In the genomic region with DNA sequence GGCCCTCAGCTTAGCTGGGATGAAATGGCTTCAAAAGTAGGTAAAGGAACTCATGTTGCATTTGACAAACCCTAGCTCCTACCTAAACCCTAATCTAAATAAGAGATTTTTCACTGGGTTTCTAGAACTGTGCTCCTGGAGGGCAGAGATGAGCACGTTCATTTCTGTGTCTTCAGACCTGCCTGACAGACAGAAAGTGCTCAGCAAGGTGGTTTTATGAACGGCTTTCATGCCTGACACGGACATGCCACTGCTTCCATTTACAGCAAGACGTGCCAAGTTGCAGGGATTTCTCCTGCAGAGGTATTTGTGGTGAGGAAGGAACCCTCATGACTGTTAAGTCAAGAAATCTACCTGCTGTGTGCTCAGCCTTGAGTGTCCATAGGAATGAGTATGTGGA, we compare ENCODE assay signal across 3 cellular contexts.
TF ChIP-seq lines count a peak whose summit lies in the region.

No MANE protein-coding gene starts in this region.

TF ChIP-seq in HepG2, 621 proteins besides CTCF, POLR2A, EP300 and RAD21:
- TF ChIP-seq THYN1 (CRISPR knock-in tag; IDR thresholded peaks at IDR 0.05; ENCODE audit: borderline replicate concordance, low read depth) = no peak
- TF ChIP-seq NRL (CRISPR knock-in tag; IDR thresholded peaks at IDR 0.05; ENCODE audit: borderline replicate concordance) = no peak
- TF ChIP-seq ZNF263 (CRISPR knock-in tag; IDR thresholded peaks at IDR 0.05) = no peak
- TF ChIP-seq ZNF331 (CRISPR knock-in tag; IDR thresholded peaks at IDR 0.05) = peak; percentile 100
- 0 out of 2 replicates have a peak, but pooled peaks have one; percentile 30 for TF ChIP-seq SETDB1 (CRISPR knock-in tag; IDR thresholded peaks at IDR 0.05; ENCODE audit: borderline replicate concordance)

TF ChIP-seq in HEK293, 187 proteins besides CTCF, POLR2A, EP300 and RAD21:
- TF ChIP-seq SETDB1 (IDR thresholded peaks at IDR 0.05; ENCODE audit: insufficient read length, low read length) (peak; percentile 73), ZNF24 (tag by site-specific recombination; IDR thresholded peaks at IDR 0.05) (no peak), TRIM28 (IDR thresholded peaks at IDR 0.05; ENCODE audit: borderline replicate concordance, low read length) (peak; percentile 82; the same call in 1 of the 2 replicates)

TF ChIP-seq in H1, 55 proteins besides CTCF, POLR2A, EP300 and RAD21:
- TF ChIP-seq, protein P1, sequence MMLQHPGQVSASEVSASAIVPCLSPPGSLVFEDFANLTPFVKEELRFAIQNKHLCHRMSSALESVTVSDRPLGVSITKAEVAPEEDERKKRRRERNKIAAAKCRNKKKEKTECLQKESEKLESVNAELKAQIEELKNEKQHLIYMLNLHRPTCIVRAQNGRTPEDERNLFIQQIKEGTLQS (IDR thresholded peaks at IDR 0.05; ENCODE audit: insufficient read depth, low read depth, low read length) = no peak
- TF ChIP-seq CBX8 (IDR thresholded peaks at IDR 0.05; ENCODE audit: borderline replicate concordance, low read depth, low read length) (no peak), CREB1 (IDR thresholded peaks at IDR 0.05) (no peak), TAF1 (IDR thresholded peaks at IDR 0.05; ENCODE audit: low read depth, low read length) (no peak), GTF2F1 (IDR thresholded peaks at IDR 0.05; ENCODE audit: borderline replicate concordance, low read depth, low read length) (no peak), CHD2 (IDR thresholded peaks at IDR 0.05; ENCODE audit: low read length) (no peak), SRF (IDR thresholded peaks at IDR 0.05; ENCODE audit: low read depth, low read length) (no peak), EGR1 (IDR thresholded peaks at IDR 0.05; ENCODE audit: borderline replicate concordance, low read depth, low read length) (no peak), POU5F1 (IDR thresholded peaks at IDR 0.05; ENCODE audit: low read depth, low read length) (no peak), KDM4A (IDR thresholded peaks at IDR 0.05; ENCODE audit: low read depth, low read length, severe bottlenecking) (no peak), BRCA1 (IDR thresholded peaks at IDR 0.05; ENCODE audit: low read depth, low read length) (no peak), BCL11A (IDR thresholded peaks at IDR 0.05; ENCODE audit: low read depth in 2 of 2, low read length in 2 of 2) (no peak), RNF2 (IDR thresholded peaks at IDR 0.05; ENCODE audit: borderline replicate concordance, low read depth, low read length, missing control alignments, poor library complexity, severe bottlenecking) (no peak), NRF1 (IDR thresholded peaks at IDR 0.05; ENCODE audit: low read depth, low read length) (no peak), TCF12 (IDR thresholded peaks at IDR 0.05; ENCODE audit: low read depth, low read length) (no peak), HDAC2 (IDR thresholded peaks at IDR 0.05; ENCODE audit: borderline replicate concordance in 1 of 2, low read depth in 2 of 2, low read length in 2 of 2) (no peak), EZH2 (IDR thresholded peaks at IDR 0.05; ENCODE audit: low read depth, low read length, severe bottlenecking) (no peak), SIRT6 (IDR thresholded peaks at IDR 0.05; ENCODE audit: low read length) (no peak), ASH2L (IDR thresholded peaks at IDR 0.05; ENCODE audit: low read length) (no peak)
